Comparison of ENCODE assay signal across 2 cellular contexts in the genomic region with DNA sequence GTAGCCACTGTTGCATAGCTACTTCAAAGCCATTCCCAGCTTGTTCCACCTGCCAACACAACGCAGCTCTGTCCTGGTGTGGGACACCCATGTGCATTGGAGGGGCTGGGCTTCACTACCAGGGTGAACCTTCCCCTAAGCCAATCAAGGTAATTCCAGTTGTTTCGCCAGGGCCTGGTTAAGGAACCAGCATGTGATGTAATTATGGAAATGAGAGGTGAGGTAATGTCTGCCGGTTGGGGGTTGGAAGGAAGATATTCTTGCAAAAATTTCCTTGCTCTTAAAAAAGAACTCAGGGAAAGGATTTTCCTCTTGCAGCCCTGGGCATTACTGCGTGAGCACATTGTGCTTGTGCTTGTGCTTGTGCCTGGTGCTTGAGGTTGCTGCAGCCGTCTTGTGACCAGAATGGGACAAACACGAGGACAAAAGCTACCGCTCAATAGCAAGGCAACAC.
TF ChIP-seq lines count a peak whose summit lies in the region.

No MANE protein-coding gene starts in this region.

TF ChIP-seq in SK-N-SH, 30 proteins besides CTCF, POLR2A, EP300 and RAD21 (continued from another document):
- TF ChIP-seq, protein P1, sequence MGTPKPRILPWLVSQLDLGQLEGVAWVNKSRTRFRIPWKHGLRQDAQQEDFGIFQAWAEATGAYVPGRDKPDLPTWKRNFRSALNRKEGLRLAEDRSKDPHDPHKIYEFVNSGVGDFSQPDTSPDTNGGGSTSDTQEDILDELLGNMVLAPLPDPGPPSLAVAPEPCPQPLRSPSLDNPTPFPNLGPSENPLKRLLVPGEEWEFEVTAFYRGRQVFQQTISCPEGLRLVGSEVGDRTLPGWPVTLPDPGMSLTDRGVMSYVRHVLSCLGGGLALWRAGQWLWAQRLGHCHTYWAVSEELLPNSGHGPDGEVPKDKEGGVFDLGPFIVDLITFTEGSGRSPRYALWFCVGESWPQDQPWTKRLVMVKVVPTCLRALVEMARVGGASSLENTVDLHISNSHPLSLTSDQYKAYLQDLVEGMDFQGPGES (IDR thresholded peaks at IDR 0.05; ENCODE audit: low read depth, low read length) = no peak
- no peak for TF ChIP-seq NRF1 (IDR thresholded peaks at IDR 0.05; ENCODE audit: low read depth, low read length)
- TF ChIP-seq, protein P2, sequence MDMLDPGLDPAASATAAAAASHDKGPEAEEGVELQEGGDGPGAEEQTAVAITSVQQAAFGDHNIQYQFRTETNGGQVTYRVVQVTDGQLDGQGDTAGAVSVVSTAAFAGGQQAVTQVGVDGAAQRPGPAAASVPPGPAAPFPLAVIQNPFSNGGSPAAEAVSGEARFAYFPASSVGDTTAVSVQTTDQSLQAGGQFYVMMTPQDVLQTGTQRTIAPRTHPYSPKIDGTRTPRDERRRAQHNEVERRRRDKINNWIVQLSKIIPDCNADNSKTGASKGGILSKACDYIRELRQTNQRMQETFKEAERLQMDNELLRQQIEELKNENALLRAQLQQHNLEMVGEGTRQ (IDR thresholded peaks at IDR 0.05; ENCODE audit: borderline replicate concordance, low read depth, low read length) = no peak
- no peak for TF ChIP-seq RXRA (IDR thresholded peaks at IDR 0.05; ENCODE audit: borderline replicate concordance, low read depth)
- TF ChIP-seq, protein P3, sequence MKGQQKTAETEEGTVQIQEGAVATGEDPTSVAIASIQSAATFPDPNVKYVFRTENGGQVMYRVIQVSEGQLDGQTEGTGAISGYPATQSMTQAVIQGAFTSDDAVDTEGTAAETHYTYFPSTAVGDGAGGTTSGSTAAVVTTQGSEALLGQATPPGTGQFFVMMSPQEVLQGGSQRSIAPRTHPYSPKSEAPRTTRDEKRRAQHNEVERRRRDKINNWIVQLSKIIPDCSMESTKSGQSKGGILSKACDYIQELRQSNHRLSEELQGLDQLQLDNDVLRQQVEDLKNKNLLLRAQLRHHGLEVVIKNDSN (IDR thresholded peaks at IDR 0.05; ENCODE audit: borderline replicate concordance, low read depth) = no peak
- no peak for TF ChIP-seq CHD2 (IDR thresholded peaks at IDR 0.05; ENCODE audit: low read length, partially characterized antibody)
- TF ChIP-seq NFIC (IDR thresholded peaks at IDR 0.05; ENCODE audit: borderline replicate concordance) = no peak
- no peak for TF ChIP-seq MEF2A (IDR thresholded peaks at IDR 0.05; ENCODE audit: borderline replicate concordance, low read depth)
- no peak for TF ChIP-seq TCF12 (IDR thresholded peaks at IDR 0.05)
- TF ChIP-seq MXI1 (IDR thresholded peaks at IDR 0.05; ENCODE audit: low read depth, low read length) = no peak
- no peak for TF ChIP-seq POLR2AphosphoS5 (IDR thresholded peaks at IDR 0.05; ENCODE audit: low read depth, low read length)
- TF ChIP-seq SMC3 (IDR thresholded peaks at IDR 0.05; ENCODE audit: low read depth, low read length) = no peak
- TF ChIP-seq, protein P4, sequence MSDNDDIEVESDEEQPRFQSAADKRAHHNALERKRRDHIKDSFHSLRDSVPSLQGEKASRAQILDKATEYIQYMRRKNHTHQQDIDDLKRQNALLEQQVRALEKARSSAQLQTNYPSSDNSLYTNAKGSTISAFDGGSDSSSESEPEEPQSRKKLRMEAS (IDR thresholded peaks at IDR 0.05; ENCODE audit: low read depth) = no peak
- TF ChIP-seq FOXJ3 (CRISPR knock-in tag; IDR thresholded peaks at IDR 0.05) = no peak

TF ChIP-seq in SK-N-SH treated with all-trans-retinoic acid at 6 μM for 48 hours, 23 proteins besides CTCF, POLR2A, EP300 and RAD21:
- TF ChIP-seq, protein P5, sequence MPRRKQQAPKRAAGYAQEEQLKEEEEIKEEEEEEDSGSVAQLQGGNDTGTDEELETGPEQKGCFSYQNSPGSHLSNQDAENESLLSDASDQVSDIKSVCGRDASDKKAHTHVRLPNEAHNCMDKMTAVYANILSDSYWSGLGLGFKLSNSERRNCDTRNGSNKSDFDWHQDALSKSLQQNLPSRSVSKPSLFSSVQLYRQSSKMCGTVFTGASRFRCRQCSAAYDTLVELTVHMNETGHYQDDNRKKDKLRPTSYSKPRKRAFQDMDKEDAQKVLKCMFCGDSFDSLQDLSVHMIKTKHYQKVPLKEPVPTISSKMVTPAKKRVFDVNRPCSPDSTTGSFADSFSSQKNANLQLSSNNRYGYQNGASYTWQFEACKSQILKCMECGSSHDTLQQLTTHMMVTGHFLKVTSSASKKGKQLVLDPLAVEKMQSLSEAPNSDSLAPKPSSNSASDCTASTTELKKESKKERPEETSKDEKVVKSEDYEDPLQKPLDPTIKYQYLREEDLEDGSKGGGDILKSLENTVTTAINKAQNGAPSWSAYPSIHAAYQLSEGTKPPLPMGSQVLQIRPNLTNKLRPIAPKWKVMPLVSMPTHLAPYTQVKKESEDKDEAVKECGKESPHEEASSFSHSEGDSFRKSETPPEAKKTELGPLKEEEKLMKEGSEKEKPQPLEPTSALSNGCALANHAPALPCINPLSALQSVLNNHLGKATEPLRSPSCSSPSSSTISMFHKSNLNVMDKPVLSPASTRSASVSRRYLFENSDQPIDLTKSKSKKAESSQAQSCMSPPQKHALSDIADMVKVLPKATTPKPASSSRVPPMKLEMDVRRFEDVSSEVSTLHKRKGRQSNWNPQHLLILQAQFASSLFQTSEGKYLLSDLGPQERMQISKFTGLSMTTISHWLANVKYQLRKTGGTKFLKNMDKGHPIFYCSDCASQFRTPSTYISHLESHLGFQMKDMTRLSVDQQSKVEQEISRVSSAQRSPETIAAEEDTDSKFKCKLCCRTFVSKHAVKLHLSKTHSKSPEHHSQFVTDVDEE (CRISPR knock-in tag; IDR thresholded peaks at IDR 0.05) = no peak
- no peak for TF ChIP-seq PPARA (CRISPR knock-in tag; IDR thresholded peaks at IDR 0.05; ENCODE audit: borderline replicate concordance)
- TF ChIP-seq ZNF70 (CRISPR knock-in tag; IDR thresholded peaks at IDR 0.05) = no peak
- TF ChIP-seq, protein P6, sequence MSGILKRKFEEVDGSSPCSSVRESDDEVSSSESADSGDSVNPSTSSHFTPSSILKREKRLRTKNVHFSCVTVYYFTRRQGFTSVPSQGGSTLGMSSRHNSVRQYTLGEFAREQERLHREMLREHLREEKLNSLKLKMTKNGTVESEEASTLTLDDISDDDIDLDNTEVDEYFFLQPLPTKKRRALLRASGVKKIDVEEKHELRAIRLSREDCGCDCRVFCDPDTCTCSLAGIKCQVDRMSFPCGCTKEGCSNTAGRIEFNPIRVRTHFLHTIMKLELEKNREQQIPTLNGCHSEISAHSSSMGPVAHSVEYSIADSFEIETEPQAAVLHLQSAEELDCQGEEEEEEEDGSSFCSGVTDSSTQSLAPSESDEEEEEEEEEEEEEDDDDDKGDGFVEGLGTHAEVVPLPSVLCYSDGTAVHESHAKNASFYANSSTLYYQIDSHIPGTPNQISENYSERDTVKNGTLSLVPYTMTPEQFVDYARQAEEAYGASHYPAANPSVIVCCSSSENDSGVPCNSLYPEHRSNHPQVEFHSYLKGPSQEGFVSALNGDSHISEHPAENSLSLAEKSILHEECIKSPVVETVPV (CRISPR knock-in tag; IDR thresholded peaks at IDR 0.05) = no peak
